ENCODE assay signal across 14 cellular contexts in the genomic region with DNA sequence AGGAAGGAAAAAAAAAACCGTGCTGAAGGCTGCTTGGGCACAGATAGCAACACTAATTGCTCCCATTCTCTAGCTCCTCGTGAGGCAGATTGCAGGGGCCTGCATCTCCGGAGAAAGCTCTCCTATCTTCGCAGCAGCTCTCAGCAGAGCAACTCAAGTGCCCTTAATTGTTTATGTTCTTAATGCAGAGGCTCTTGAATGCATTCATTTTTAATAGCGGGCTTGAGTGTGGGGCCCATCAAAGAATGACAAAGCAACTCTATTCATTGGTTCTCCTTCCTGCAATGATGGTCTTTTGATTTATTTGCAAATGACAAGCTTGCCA. TPM values are rescaled to one million over a fixed set of nuclear protein-coding genes. Genes with fewer than 3 reads are reported as not detected.
DNase-seq lines count a peak whose midpoint lies in the region; ATAC-seq and TF ChIP-seq lines count a peak whose summit lies in the region.
"Had no signal": no experiment of that assay in that cellular context is flagged by ENCODE, and none has a peak within 500 bp of the region (broad histone marks: within the 10 kb centered on the region; RNA-seq: fewer than 3 reads in every experiment).

No MANE protein-coding gene starts in this region.

- H3K9me3 ChIP-seq in left ventricle myocardium inferior (replicated peaks) (no peaks in the 10 kb centered on the region), right atrium auricular region (no peaks in the 10 kb centered on the region)
- H3K9me3 ChIP-seq: tibial nerve had no signal

- DNase-seq in left ventricle myocardium inferior, result no peak
- DNase-seq in right atrium auricular region (ENCODE audit: low spot score), result no peak
- DNase-seq in RPMI7951 (ENCODE audit: low read depth), result peak; percentile 11
- DNase-seq in memory B cell (ENCODE audit: low spot score in 2 of 2), result no peak
- no peak for DNase-seq in type B pancreatic cell (ENCODE audit: extremely low spot score, unreplicated experiment)
- DNase-seq in NCI-H146 treated with DMSO at 0.1 percent for 48 hours (lab: John Stamatoyannopoulos, UW; ENCODE audit: unreplicated experiment), result no peak
- DNase-seq in NCI-H2196 (lab: John Stamatoyannopoulos, UW; ENCODE audit: unreplicated experiment), result no peak
- DNase-seq: activated CD4-positive, alpha-beta memory T cell treated with anti-CD3 and anti-CD28 coated beads, Interleukin-2, amount 10 ng/mL, durations not matched to agents 7 days and 5 days; activated naive CD4-positive, alpha-beta T cell treated with Interleukin-2 at 50 U/mL for 16 hours; EL; OCI-M1 had no signal

- H3K27me3 Mint-ChIP-seq in memory B cell (no peaks in the 10 kb centered on the region), type B pancreatic cell (no peaks in the 10 kb centered on the region)
- H3K27me3 Mint-ChIP-seq: activated CD4-positive, alpha-beta memory T cell treated with anti-CD3 and anti-CD28 coated beads, Interleukin-2, amount 10 ng/mL, durations not matched to agents 7 days and 5 days had no signal

- H3K4me1 Mint-ChIP-seq in memory B cell (peaks cover 54% of the 10 kb centered on the region), type B pancreatic cell (ENCODE audit: unreplicated experiment) (peaks cover 59% of the 10 kb centered on the region)
- H3K4me1 Mint-ChIP-seq: activated CD4-positive, alpha-beta memory T cell treated with anti-CD3 and anti-CD28 coated beads, Interleukin-2, amount 10 ng/mL, durations not matched to agents 7 days and 5 days had no signal

- H3K4me3 ChIP-seq in left ventricle myocardium inferior, result peak overlapping the region; percentile 5
- H3K4me3 ChIP-seq in right atrium auricular region, result no peak overlapping the region
- H3K4me3 ChIP-seq: tibial nerve had no signal

- H3K27ac Mint-ChIP-seq in memory B cell (peak overlapping the region; percentile 86), type B pancreatic cell (no peak overlapping the region)
- H3K27ac Mint-ChIP-seq: activated CD4-positive, alpha-beta memory T cell treated with anti-CD3 and anti-CD28 coated beads, Interleukin-2, amount 10 ng/mL, durations not matched to agents 7 days and 5 days had no signal

- no peaks in the 10 kb centered on the region for H3K9me3 Mint-ChIP-seq in memory B cell
- H3K9me3 Mint-ChIP-seq in type B pancreatic cell, result no peaks in the 10 kb centered on the region

- no peaks in the 10 kb centered on the region for H3K36me3 ChIP-seq in left ventricle myocardium inferior
- no peaks in the 10 kb centered on the region for H3K36me3 ChIP-seq in right atrium auricular region
- H3K36me3 ChIP-seq: tibial nerve had no signal

- H3K27me3 ChIP-seq in left ventricle myocardium inferior (ENCODE audit: low read depth) (no peaks in the 10 kb centered on the region), right atrium auricular region (no peaks in the 10 kb centered on the region)
- H3K27me3 ChIP-seq: tibial nerve had no signal

- peak overlapping the region; percentile 57 for H3K4me3 Mint-ChIP-seq in memory B cell
- H3K4me3 Mint-ChIP-seq in type B pancreatic cell, result peak overlapping the region; percentile 25
- H3K4me3 Mint-ChIP-seq: activated CD4-positive, alpha-beta memory T cell treated with anti-CD3 and anti-CD28 coated beads, Interleukin-2, amount 10 ng/mL, durations not matched to agents 7 days and 5 days had no signal

- ATAC-seq in memory B cell (ENCODE audit: low read depth) (no peak), HG03460 (IDR thresholded peaks at IDR 0.05; ENCODE audit: unreplicated experiment) (no peak)
- ATAC-seq: left lobe of liver had no signal

- TF ChIP-seq CTCF in left ventricle myocardium inferior (IDR thresholded peaks at IDR 0.05; ENCODE audit: borderline replicate concordance), result no peak
- TF ChIP-seq CTCF in right atrium auricular region (IDR thresholded peaks at IDR 0.05), result no peak
- no peak for TF ChIP-seq CTCF in type B pancreatic cell (conservative IDR thresholded peaks at IDR 0.05)

- H3K4me1 ChIP-seq in left ventricle myocardium inferior (peaks cover 52% of the 10 kb centered on the region), right atrium auricular region (peaks cover 0 to 22% of the 10 kb centered on the region in 2 donors)

- H3K27ac ChIP-seq in left ventricle myocardium inferior (replicated peaks), result peak overlapping the region; percentile 27
- no peak overlapping the region for H3K27ac ChIP-seq in right atrium auricular region

- H3K36me3 Mint-ChIP-seq in memory B cell, result peaks cover 4% of the 10 kb centered on the region
- peaks cover 42% of the 10 kb centered on the region for H3K36me3 Mint-ChIP-seq in type B pancreatic cell

- intact Hi-C loops in left ventricle myocardium inferior (cut with micrococcal nuclease), result no loop called here

RNA-seq across cellular contexts. Expression of gene TLE1, which starts 23.9 kb away (rescaled TPM):
- 8.5 TPM for total RNA-seq in left ventricle myocardium inferior
- 10 to 100 TPM; 17.1 to 42.8 TPM for total RNA-seq in right atrium auricular region
- 19.2 and 20.1 TPM in 2 replicates for total RNA-seq in RPMI7951 (2014; rRNA removed; shearing (Covaris generic))
- 40.2 and 99.6 TPM in 2 replicates for total RNA-seq in type B pancreatic cell (ENCODE audit: low replicate concordance)
